In genomic region chr16:2473425-2473926, GRCh38 we compare ENCODE assay signal across 8 cellular contexts. TPM values are rescaled to one million over a fixed set of nuclear protein-coding genes. Genes with fewer than 3 reads are reported as not detected.
DNase-seq lines count a peak whose midpoint lies in the region; ATAC-seq and TF ChIP-seq lines count a peak whose summit lies in the region.

No MANE protein-coding gene starts in this region.

- TF ChIP-seq POLR2A in Peyer's patch (IDR thresholded peaks at IDR 0.05) = no peak

- peak; percentile 69 for DNase-seq in activated effector memory CD4-positive, alpha-beta T cell treated with anti-CD3 and anti-CD28 coated beads, Interleukin-2, amount 50 U/mL, for 16 hours
- DNase-seq in activated effector memory CD4-positive, alpha-beta T cell treated with Interleukin-2 at 50 U/mL for 16 hours = no peak
- no peak for DNase-seq in Peyer's patch
- no peak for DNase-seq in stimulated activated naive B cell treated with anti-CD40 and anti-IgM and Interleukin-4, amounts not matched to agents 10 μg/mL and 1 μg/mL and 100 μg/mL, for 72 hours
- no peak for DNase-seq in activated gamma-delta T cell treated with Interleukin-2 at 50 U/mL for 16 hours

- peak in 1 of 2 donors; percentile 0 for ATAC-seq in stimulated activated naive B cell treated with anti-CD40 and anti-IgM and Interleukin-4, amounts not matched to agents 10 μg/mL and 1 μg/mL and 100 μg/mL, for 72 hours (replicated peaks)
- ATAC-seq in GM19467 (IDR thresholded peaks at IDR 0.05; ENCODE audit: unreplicated experiment) (no peak), HG02973 (IDR thresholded peaks at IDR 0.05; ENCODE audit: unreplicated experiment) (no peak)

- H3K36me3 ChIP-seq in Peyer's patch (no peaks in the 10 kb centered on the region), ectodermal cell (ENCODE audit: control insufficient read depth, insufficient read depth, low read length) (no peaks in the 10 kb centered on the region)

- no peaks in the 10 kb centered on the region for H3K9me3 Mint-ChIP-seq in stimulated activated naive B cell treated with anti-CD40 and anti-IgM and Interleukin-4, amounts not matched to agents 10 μg/mL and 1 μg/mL and 100 μg/mL, for 72 hours

- TF ChIP-seq CTCF in Peyer's patch (IDR thresholded peaks at IDR 0.05) = no peak

- WGBS in ectodermal cell, 2 experiments = 8% methylated on average over 50 of the region's 50 CpGs

- H3K4me1 Mint-ChIP-seq in stimulated activated naive B cell treated with anti-CD40 and anti-IgM and Interleukin-4, amounts not matched to agents 10 μg/mL and 1 μg/mL and 100 μg/mL, for 72 hours = peaks cover 33 to 48% of the 10 kb centered on the region in 2 donors

- peak overlapping the region; percentile 47 for H3K27ac Mint-ChIP-seq in stimulated activated naive B cell treated with anti-CD40 and anti-IgM and Interleukin-4, amounts not matched to agents 10 μg/mL and 1 μg/mL and 100 μg/mL, for 72 hours

- H3K27me3 Mint-ChIP-seq in stimulated activated naive B cell treated with anti-CD40 and anti-IgM and Interleukin-4, amounts not matched to agents 10 μg/mL and 1 μg/mL and 100 μg/mL, for 72 hours = peaks cover 20 to 24% of the 10 kb centered on the region in 2 donors

- H3K27ac ChIP-seq in Peyer's patch (no peak overlapping the region), ectodermal cell (ENCODE audit: insufficient read depth, low read depth, low read length, poor library complexity, severe bottlenecking) (no peak overlapping the region)

- H3K4me3 ChIP-seq in Peyer's patch (peak overlapping the region in 3 of 4 donors; percentile 84 to 86 (median 85)), ectodermal cell (ENCODE audit: insufficient read depth, low read depth, low read length) (peak overlapping the region; percentile 70)

- H3K9me3 ChIP-seq in Peyer's patch = no peaks in the 10 kb centered on the region
- no peaks in the 10 kb centered on the region for H3K9me3 ChIP-seq in ectodermal cell (ENCODE audit: control insufficient read depth, low read length)

- peak overlapping the region; percentile 59 to 61 for H3K4me3 Mint-ChIP-seq in stimulated activated naive B cell treated with anti-CD40 and anti-IgM and Interleukin-4, amounts not matched to agents 10 μg/mL and 1 μg/mL and 100 μg/mL, for 72 hours

- peaks cover 0 to 55% (median 29%) of the 10 kb centered on the region in 4 donors for H3K4me1 ChIP-seq in Peyer's patch
- H3K4me1 ChIP-seq in ectodermal cell (ENCODE audit: control insufficient read depth, insufficient read depth, low read length) = peaks cover 43% of the 10 kb centered on the region

- peaks cover 0 to 29% of the 10 kb centered on the region in 2 donors for H3K27me3 ChIP-seq in Peyer's patch
- peaks cover 74% of the 10 kb centered on the region for H3K27me3 ChIP-seq in ectodermal cell (ENCODE audit: control insufficient read depth, insufficient read depth, low read length, poor library complexity, severe bottlenecking)

- peaks cover 0 to 14% of the 10 kb centered on the region in 2 donors for H3K36me3 Mint-ChIP-seq in stimulated activated naive B cell treated with anti-CD40 and anti-IgM and Interleukin-4, amounts not matched to agents 10 μg/mL and 1 μg/mL and 100 μg/mL, for 72 hours

RNA-seq across cellular contexts. Expression of gene TBC1D24, which starts 1.5 kb away (rescaled TPM):
- 10 to 100 TPM in 3 of 4 donors, 1 to 10 TPM in 1; 5.6 to 16.2 (median 13.6) TPM for total RNA-seq in Peyer's patch
- 11.5 TPM for polyA plus RNA-seq in ectodermal cell (2013, experiment 1 of 4)
- polyA plus RNA-seq in ectodermal cell (2013, experiment 2 of 4) = 11.1 TPM
- 8.4 TPM for polyA plus RNA-seq in ectodermal cell (2013, experiment 3 of 4)
- polyA plus RNA-seq in ectodermal cell (2013, experiment 4 of 4) = 9.3 TPM

RNA-seq across cellular contexts. Expression of gene NTN3, which starts 2.4 kb away (rescaled TPM):
- not detected for total RNA-seq in Peyer's patch
- 0.67 TPM for polyA plus RNA-seq in ectodermal cell (2013, experiment 1 of 4)
- 1.0 TPM for polyA plus RNA-seq in ectodermal cell (2013, experiment 2 of 4)
- polyA plus RNA-seq in ectodermal cell (2013, experiment 3 of 4) = 0.85 TPM
- polyA plus RNA-seq in ectodermal cell (2013, experiment 4 of 4) = 0.77 TPM

RNA-seq across cellular contexts. Expression of gene TEDC2, which starts 13.6 kb away (rescaled TPM):
- 10 to 100 TPM in 1 of 4 donors, 1 to 10 TPM in 3; 1.4 to 13.2 (median 3.7) TPM for total RNA-seq in Peyer's patch
- 39.5 TPM for polyA plus RNA-seq in ectodermal cell (2013, experiment 1 of 4)
- 36.5 TPM for polyA plus RNA-seq in ectodermal cell (2013, experiment 2 of 4)
- 37.5 TPM for polyA plus RNA-seq in ectodermal cell (2013, experiment 3 of 4)
- polyA plus RNA-seq in ectodermal cell (2013, experiment 4 of 4) = 32.7 TPM

RNA-seq across cellular contexts. Expression of gene ATP6V0C, which starts 40.3 kb away (rescaled TPM):
- 100 to 1,000 TPM in 2 of 4 donors, 10 to 100 TPM in 2; 27.2 to 116 (median 101) TPM for total RNA-seq in Peyer's patch
- polyA plus RNA-seq in ectodermal cell (2013, experiment 1 of 4) = 193 TPM
- polyA plus RNA-seq in ectodermal cell (2013, experiment 2 of 4) = 182 TPM
- 196 TPM for polyA plus RNA-seq in ectodermal cell (2013, experiment 3 of 4)
- polyA plus RNA-seq in ectodermal cell (2013, experiment 4 of 4) = 224 TPM

RNA-seq across cellular contexts. Expression of gene CCNF, which starts 44.2 kb away (rescaled TPM):
- total RNA-seq in Peyer's patch = 10 to 100 TPM in 1 of 4 donors, 1 to 10 TPM in 3; 4.7 to 19.8 (median 6.9) TPM
- polyA plus RNA-seq in ectodermal cell (2013, experiment 1 of 4) = 39.8 TPM
- polyA plus RNA-seq in ectodermal cell (2013, experiment 2 of 4) = 35.6 TPM
- 31.7 TPM for polyA plus RNA-seq in ectodermal cell (2013, experiment 3 of 4)
- 31.2 TPM for polyA plus RNA-seq in ectodermal cell (2013, experiment 4 of 4)
